Comparison of ENCODE assay signal across 12 cellular contexts in the genomic region with DNA sequence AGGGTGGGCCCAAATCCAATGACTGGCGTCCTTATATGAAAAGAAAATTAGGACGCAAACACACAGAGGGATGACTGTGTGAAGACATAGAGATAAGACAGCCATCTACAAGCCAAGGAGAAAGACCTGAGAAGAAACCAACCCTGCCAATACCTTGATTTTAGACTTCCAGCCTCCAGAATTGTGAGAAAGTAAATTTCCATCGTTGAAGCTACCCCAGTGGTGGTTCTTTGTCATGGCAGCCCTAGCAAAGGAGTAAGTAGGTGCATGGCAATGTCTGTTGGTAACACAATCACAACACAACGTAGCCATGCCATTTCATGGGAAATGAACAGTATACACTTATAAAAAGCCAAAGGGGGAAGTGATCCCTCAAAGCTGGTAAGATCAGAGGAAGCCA. TPM values are rescaled to one million over a fixed set of nuclear protein-coding genes. Genes with fewer than 3 reads are reported as not detected.
DNase-seq lines count a peak whose midpoint lies in the region; ATAC-seq and TF ChIP-seq lines count a peak whose summit lies in the region.
"Had no signal": no experiment of that assay in that cellular context is flagged by ENCODE, and none has a peak within 500 bp of the region (broad histone marks: within the 10 kb centered on the region; RNA-seq: fewer than 3 reads in every experiment).

No MANE protein-coding gene starts in this region.

- TF ChIP-seq EP300 in upper lobe of left lung (IDR thresholded peaks at IDR 0.05): no peak

- 83% methylated on average over 4 of the region's 4 CpGs for WGBS in upper lobe of left lung, 2 donors

- peak overlapping the region; percentile 78 to 95 for H3K27ac Mint-ChIP-seq in activated naive CD4-positive, alpha-beta T cell treated with anti-CD3 and anti-CD28 coated beads, Interleukin-2, amount 50 U/mL, for 72 hours
- H3K27ac Mint-ChIP-seq in activated naive CD4-positive, alpha-beta T cell treated with anti-CD3 and anti-CD28 coated beads, Interleukin-2, amount 10 ng/mL, durations not matched to agents 7 days and 5 days: no peak overlapping the region
- peak overlapping the region; percentile 88 for H3K27ac Mint-ChIP-seq in stimulated activated memory B cell treated with anti-CD40 and anti-IgM and Interleukin-4, amounts not matched to agents 10 μg/mL and 1 μg/mL and 100 μg/mL, for 72 hours
- H3K27ac Mint-ChIP-seq: endodermal cell had no signal

- DNase-seq in activated naive CD4-positive, alpha-beta T cell treated with anti-CD3 and anti-CD28 coated beads, Interleukin-2, amount 50 U/mL, for 72 hours (ENCODE audit: low spot score in 2 of 2): no peak
- DNase-seq in activated naive CD4-positive, alpha-beta T cell treated with anti-CD3 and anti-CD28 coated beads, Interleukin-2, amount 10 ng/mL, durations not matched to agents 7 days and 5 days: no peak
- DNase-seq in NB4 (ENCODE audit: low read depth) (peak; percentile 48), brain microvascular endothelial cell (no peak), SIG-M5 (lab: John Stamatoyannopoulos, UW) (no peak), caudate nucleus (lab: John Stamatoyannopoulos, UW) (no peak), upper lobe of left lung (no peak)
- DNase-seq: aorta, endodermal cell, NCI-H2171, thyroid gland had no signal

- peaks cover 0 to 5% (median 0%) of the 10 kb centered on the region in 4 donors for H3K4me1 ChIP-seq in upper lobe of left lung
- H3K4me1 ChIP-seq: thyroid gland had no signal

- H3K4me3 ChIP-seq in NB4 (ENCODE audit: low read depth, low read length): no peak overlapping the region
- no peak overlapping the region for H3K4me3 ChIP-seq in brain microvascular endothelial cell (ENCODE audit: low read depth, low read length)
- H3K4me3 ChIP-seq in upper lobe of left lung: no peak overlapping the region
- H3K4me3 ChIP-seq: thyroid gland had no signal

- peaks cover 6% of the 10 kb centered on the region for H3K27me3 Mint-ChIP-seq in activated naive CD4-positive, alpha-beta T cell treated with anti-CD3 and anti-CD28 coated beads, Interleukin-2, amount 10 ng/mL, durations not matched to agents 7 days and 5 days
- H3K27me3 Mint-ChIP-seq in stimulated activated memory B cell treated with anti-CD40 and anti-IgM and Interleukin-4, amounts not matched to agents 10 μg/mL and 1 μg/mL and 100 μg/mL, for 72 hours: no peaks in the 10 kb centered on the region

- peaks cover 19% of the 10 kb centered on the region for H3K4me1 Mint-ChIP-seq in activated naive CD4-positive, alpha-beta T cell treated with anti-CD3 and anti-CD28 coated beads, Interleukin-2, amount 10 ng/mL, durations not matched to agents 7 days and 5 days
- H3K4me1 Mint-ChIP-seq in stimulated activated memory B cell treated with anti-CD40 and anti-IgM and Interleukin-4, amounts not matched to agents 10 μg/mL and 1 μg/mL and 100 μg/mL, for 72 hours: peaks cover 46% of the 10 kb centered on the region

- in situ Hi-C loops in brain microvascular endothelial cell (cut with HindIII; ENCODE audit: low pct_ligation_motif_present, low sequenced_read_pairs): no loop called here

- H3K27ac ChIP-seq in brain microvascular endothelial cell: no peak overlapping the region
- no peak overlapping the region for H3K27ac ChIP-seq in caudate nucleus (ENCODE audit: low read depth, low read length)
- H3K27ac ChIP-seq in upper lobe of left lung: no peak overlapping the region
- H3K27ac ChIP-seq: thyroid gland had no signal

- no peaks in the 10 kb centered on the region for H3K9me3 ChIP-seq in upper lobe of left lung
- H3K9me3 ChIP-seq: thyroid gland had no signal

- CTCF ChIA-PET in activated naive CD4-positive, alpha-beta T cell treated with anti-CD3 and anti-CD28 coated beads, Interleukin-2, amount 10 ng/mL, durations not matched to agents 7 days and 5 days (lab: Charles Lee): interaction anchor here (1.7 to 1.9 kb wide), 2 partner anchors 11 to 12 kb away, joined by 6 to 8 read pairs; no protein-coding TSS in a partner anchor

- TF ChIP-seq CTCF in NB4 (IDR thresholded peaks at IDR 0.05; ENCODE audit: low read depth, low read length): no peak
- peak; percentile 26 for TF ChIP-seq CTCF in brain microvascular endothelial cell (IDR thresholded peaks at IDR 0.05; ENCODE audit: low read depth, low read length, missing control alignments)
- no peak for TF ChIP-seq CTCF in upper lobe of left lung (IDR thresholded peaks at IDR 0.05)

- H3K36me3 ChIP-seq in brain microvascular endothelial cell (replicated peaks) (no peaks in the 10 kb centered on the region), upper lobe of left lung (no peaks in the 10 kb centered on the region)
- H3K36me3 ChIP-seq: thyroid gland had no signal

- peaks cover 0 to 16% of the 10 kb centered on the region in 2 donors for H3K9me3 Mint-ChIP-seq in activated naive CD4-positive, alpha-beta T cell treated with anti-CD3 and anti-CD28 coated beads, Interleukin-2, amount 50 U/mL, for 72 hours
- H3K9me3 Mint-ChIP-seq in activated naive CD4-positive, alpha-beta T cell treated with anti-CD3 and anti-CD28 coated beads, Interleukin-2, amount 10 ng/mL, durations not matched to agents 7 days and 5 days: peaks cover 10% of the 10 kb centered on the region
- H3K9me3 Mint-ChIP-seq in stimulated activated memory B cell treated with anti-CD40 and anti-IgM and Interleukin-4, amounts not matched to agents 10 μg/mL and 1 μg/mL and 100 μg/mL, for 72 hours: peaks cover 2% of the 10 kb centered on the region

- H3K4me3 Mint-ChIP-seq in activated naive CD4-positive, alpha-beta T cell treated with anti-CD3 and anti-CD28 coated beads, Interleukin-2, amount 10 ng/mL, durations not matched to agents 7 days and 5 days: no peak overlapping the region
- peak overlapping the region; percentile 61 for H3K4me3 Mint-ChIP-seq in stimulated activated memory B cell treated with anti-CD40 and anti-IgM and Interleukin-4, amounts not matched to agents 10 μg/mL and 1 μg/mL and 100 μg/mL, for 72 hours
- H3K4me3 Mint-ChIP-seq: endodermal cell had no signal

- TF ChIP-seq POLR2A in NB4 (IDR thresholded peaks at IDR 0.05; ENCODE audit: extremely low read depth, insufficient read length) (no peak), upper lobe of left lung (IDR thresholded peaks at IDR 0.05) (no peak)

- peaks cover 14 to 25% of the 10 kb centered on the region in 2 donors for H3K36me3 Mint-ChIP-seq in activated naive CD4-positive, alpha-beta T cell treated with anti-CD3 and anti-CD28 coated beads, Interleukin-2, amount 50 U/mL, for 72 hours
- no peaks in the 10 kb centered on the region for H3K36me3 Mint-ChIP-seq in activated naive CD4-positive, alpha-beta T cell treated with anti-CD3 and anti-CD28 coated beads, Interleukin-2, amount 10 ng/mL, durations not matched to agents 7 days and 5 days
- H3K36me3 Mint-ChIP-seq in stimulated activated memory B cell treated with anti-CD40 and anti-IgM and Interleukin-4, amounts not matched to agents 10 μg/mL and 1 μg/mL and 100 μg/mL, for 72 hours: no peaks in the 10 kb centered on the region

- no peaks in the 10 kb centered on the region for H3K27me3 ChIP-seq in brain microvascular endothelial cell (replicated peaks)
- no peaks in the 10 kb centered on the region for H3K27me3 ChIP-seq in upper lobe of left lung
- H3K27me3 ChIP-seq: thyroid gland had no signal

- no peak for ATAC-seq in activated naive CD4-positive, alpha-beta T cell treated with anti-CD3 and anti-CD28 coated beads, Interleukin-2, amount 50 U/mL, for 72 hours
- ATAC-seq in stimulated activated memory B cell treated with anti-CD40 and anti-IgM and Interleukin-4, amounts not matched to agents 10 μg/mL and 1 μg/mL and 100 μg/mL, for 72 hours: no peak
- no peak for ATAC-seq in upper lobe of left lung (ENCODE audit: low FRiP score in 2 of 2)

RNA-seq across cellular contexts. Expression of a gene that starts 25.3 kb away (rescaled TPM):
- 10 to 100 TPM; 19.7 to 21.3 TPM for total RNA-seq in activated naive CD4-positive, alpha-beta T cell treated with anti-CD3 and anti-CD28 coated beads, Interleukin-2, amount 50 U/mL, for 72 hours
- 10 to 100 TPM in 4 of 6 donors, 1 to 10 TPM in 2; 7.5 to 33.4 (median 20.8) TPM for total RNA-seq in upper lobe of left lung
